Comparison of ENCODE assay signal across 1 cellular context in genomic region chr4:7042697-7043464, GRCh38.
A peak's percentile ranks its signal among the peaks of the same experiment; 100 is the strongest.
TF ChIP-seq lines count a peak whose summit lies in the region.

TSS of gene TADA2B (plus strand) at chr4:7043372. CDS start at chr4:7043580, 208 bp downstream.

TF ChIP-seq in K562, 482 proteins besides CTCF, POLR2A, EP300 and RAD21 (continued from another document and continues in another):
- no peak for TF ChIP-seq SNRNP70 (optimal IDR thresholded peaks at IDR 0.05; ENCODE audit: low read depth, low read length)
- no peak for TF ChIP-seq TBL1XR1 (IDR thresholded peaks at IDR 0.05; ENCODE audit: low read length in 2 of 2)
- TF ChIP-seq ATF1 (CRISPR knock-in tag; IDR thresholded peaks at IDR 0.05): no peak
- peak; percentile 82 for TF ChIP-seq ATF1 (tag; IDR thresholded peaks at IDR 0.05)
- TF ChIP-seq, protein P1, sequence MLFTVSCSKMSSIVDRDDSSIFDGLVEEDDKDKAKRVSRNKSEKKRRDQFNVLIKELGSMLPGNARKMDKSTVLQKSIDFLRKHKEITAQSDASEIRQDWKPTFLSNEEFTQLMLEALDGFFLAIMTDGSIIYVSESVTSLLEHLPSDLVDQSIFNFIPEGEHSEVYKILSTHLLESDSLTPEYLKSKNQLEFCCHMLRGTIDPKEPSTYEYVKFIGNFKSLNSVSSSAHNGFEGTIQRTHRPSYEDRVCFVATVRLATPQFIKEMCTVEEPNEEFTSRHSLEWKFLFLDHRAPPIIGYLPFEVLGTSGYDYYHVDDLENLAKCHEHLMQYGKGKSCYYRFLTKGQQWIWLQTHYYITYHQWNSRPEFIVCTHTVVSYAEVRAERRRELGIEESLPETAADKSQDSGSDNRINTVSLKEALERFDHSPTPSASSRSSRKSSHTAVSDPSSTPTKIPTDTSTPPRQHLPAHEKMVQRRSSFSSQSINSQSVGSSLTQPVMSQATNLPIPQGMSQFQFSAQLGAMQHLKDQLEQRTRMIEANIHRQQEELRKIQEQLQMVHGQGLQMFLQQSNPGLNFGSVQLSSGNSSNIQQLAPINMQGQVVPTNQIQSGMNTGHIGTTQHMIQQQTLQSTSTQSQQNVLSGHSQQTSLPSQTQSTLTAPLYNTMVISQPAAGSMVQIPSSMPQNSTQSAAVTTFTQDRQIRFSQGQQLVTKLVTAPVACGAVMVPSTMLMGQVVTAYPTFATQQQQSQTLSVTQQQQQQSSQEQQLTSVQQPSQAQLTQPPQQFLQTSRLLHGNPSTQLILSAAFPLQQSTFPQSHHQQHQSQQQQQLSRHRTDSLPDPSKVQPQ (CRISPR knock-in tag; IDR thresholded peaks at IDR 0.05; ENCODE audit: borderline replicate concordance): no peak
- TF ChIP-seq EGR1 (conservative IDR thresholded peaks at IDR 0.05): 0 out of 2 replicates have a peak, but pooled peaks have one; percentile 3
- TF ChIP-seq, protein P2, sequence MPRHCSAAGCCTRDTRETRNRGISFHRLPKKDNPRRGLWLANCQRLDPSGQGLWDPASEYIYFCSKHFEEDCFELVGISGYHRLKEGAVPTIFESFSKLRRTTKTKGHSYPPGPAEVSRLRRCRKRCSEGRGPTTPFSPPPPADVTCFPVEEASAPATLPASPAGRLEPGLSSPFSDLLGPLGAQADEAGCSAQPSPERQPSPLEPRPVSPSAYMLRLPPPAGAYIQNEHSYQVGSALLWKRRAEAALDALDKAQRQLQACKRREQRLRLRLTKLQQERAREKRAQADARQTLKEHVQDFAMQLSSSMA (CRISPR knock-in tag; IDR thresholded peaks at IDR 0.05): no peak
- no peak for TF ChIP-seq BCL6 (CRISPR knock-in tag; IDR thresholded peaks at IDR 0.05)
- no peak for TF ChIP-seq ZNF57 (CRISPR knock-in tag; IDR thresholded peaks at IDR 0.05)
- TF ChIP-seq ZNF212 (CRISPR knock-in tag; IDR thresholded peaks at IDR 0.05): no peak
- TF ChIP-seq ZNF79 (CRISPR knock-in tag; IDR thresholded peaks at IDR 0.05; ENCODE audit: low read depth): no peak
- TF ChIP-seq RBFOX2 (IDR thresholded peaks at IDR 0.05; ENCODE audit: low read depth, low read length): peak; percentile 48; the same call in 1 of the 2 replicates
- no peak for TF ChIP-seq ATF4 (CRISPR knock-in tag; IDR thresholded peaks at IDR 0.05)
- TF ChIP-seq PYGO2 (tag; IDR thresholded peaks at IDR 0.05): no peak
- no peak for TF ChIP-seq ZNF76 (CRISPR knock-in tag; IDR thresholded peaks at IDR 0.05; ENCODE audit: borderline replicate concordance)
- TF ChIP-seq, protein P3, sequence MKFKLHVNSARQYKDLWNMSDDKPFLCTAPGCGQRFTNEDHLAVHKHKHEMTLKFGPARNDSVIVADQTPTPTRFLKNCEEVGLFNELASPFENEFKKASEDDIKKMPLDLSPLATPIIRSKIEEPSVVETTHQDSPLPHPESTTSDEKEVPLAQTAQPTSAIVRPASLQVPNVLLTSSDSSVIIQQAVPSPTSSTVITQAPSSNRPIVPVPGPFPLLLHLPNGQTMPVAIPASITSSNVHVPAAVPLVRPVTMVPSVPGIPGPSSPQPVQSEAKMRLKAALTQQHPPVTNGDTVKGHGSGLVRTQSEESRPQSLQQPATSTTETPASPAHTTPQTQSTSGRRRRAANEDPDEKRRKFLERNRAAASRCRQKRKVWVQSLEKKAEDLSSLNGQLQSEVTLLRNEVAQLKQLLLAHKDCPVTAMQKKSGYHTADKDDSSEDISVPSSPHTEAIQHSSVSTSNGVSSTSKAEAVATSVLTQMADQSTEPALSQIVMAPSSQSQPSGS (CRISPR knock-in tag; IDR thresholded peaks at IDR 0.05): no peak
- no peak for TF ChIP-seq RREB1 (CRISPR knock-in tag; IDR thresholded peaks at IDR 0.05)
- no peak for TF ChIP-seq ZBTB49 (CRISPR knock-in tag; IDR thresholded peaks at IDR 0.05; ENCODE audit: borderline replicate concordance)
- TF ChIP-seq SIN3A (IDR thresholded peaks at IDR 0.05; ENCODE audit: borderline replicate concordance in 2 of 2, control insufficient read depth in 1 of 2, low read depth in 2 of 2, low read length in 2 of 2): peak; percentile 96 to 98
- no peak for TF ChIP-seq KLF1 (tag; IDR thresholded peaks at IDR 0.05)
- TF ChIP-seq PHF21A (IDR thresholded peaks at IDR 0.05; ENCODE audit: borderline replicate concordance, low read depth): 0 out of 2 replicates have a peak, but pooled peaks have one; percentile 19
- TF ChIP-seq ZFX (CRISPR knock-in tag; IDR thresholded peaks at IDR 0.05): peak; percentile 82
- no peak for TF ChIP-seq ARID1B (IDR thresholded peaks at IDR 0.05)
- TF ChIP-seq ZBTB1 (CRISPR knock-in tag; IDR thresholded peaks at IDR 0.05; ENCODE audit: borderline replicate concordance, low read depth): no peak; the same call in 1 of the 2 replicates
- TF ChIP-seq KAT7 (CRISPR knock-in tag; IDR thresholded peaks at IDR 0.05; ENCODE audit: borderline replicate concordance): no peak
- no peak for TF ChIP-seq HDAC8 (tag; IDR thresholded peaks at IDR 0.05)
- TF ChIP-seq, protein P4, sequence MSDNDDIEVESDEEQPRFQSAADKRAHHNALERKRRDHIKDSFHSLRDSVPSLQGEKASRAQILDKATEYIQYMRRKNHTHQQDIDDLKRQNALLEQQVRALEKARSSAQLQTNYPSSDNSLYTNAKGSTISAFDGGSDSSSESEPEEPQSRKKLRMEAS (CRISPR knock-in tag; IDR thresholded peaks at IDR 0.05): peak; percentile 77
- peak; percentile 72; the same call in 1 of the 2 replicates for TF ChIP-seq TFAP4 (CRISPR knock-in tag; IDR thresholded peaks at IDR 0.05; ENCODE audit: borderline replicate concordance)
- TF ChIP-seq XRCC5 (IDR thresholded peaks at IDR 0.05; ENCODE audit: low read depth, low read length): no peak
- no peak for TF ChIP-seq ZNF668 (CRISPR knock-in tag; IDR thresholded peaks at IDR 0.05)
- TF ChIP-seq GATA2 (CRISPR knock-in tag; IDR thresholded peaks at IDR 0.05): no peak
- no peak for TF ChIP-seq HEY1 (CRISPR knock-in tag; IDR thresholded peaks at IDR 0.05; ENCODE audit: borderline replicate concordance)
- no peak for TF ChIP-seq RBM17 (IDR thresholded peaks at IDR 0.05; ENCODE audit: borderline replicate concordance, low read depth, low read length)
- peak; percentile 75 for TF ChIP-seq STAT6 (CRISPR knock-in tag; IDR thresholded peaks at IDR 0.05)
- no peak for TF ChIP-seq ETS2 (tag; IDR thresholded peaks at IDR 0.05; ENCODE audit: borderline replicate concordance, poor library complexity, severe bottlenecking)
- no peak for TF ChIP-seq ZNF699 (CRISPR knock-in tag; IDR thresholded peaks at IDR 0.05; ENCODE audit: insufficient replicate concordance)
- TF ChIP-seq ZNF561 (CRISPR knock-in tag; conservative IDR thresholded peaks at IDR 0.05): no peak
- no peak for TF ChIP-seq WHSC1 (IDR thresholded peaks at IDR 0.05; ENCODE audit: low read length)
